ENCODE assay signal across 1 cellular context in genomic region chr15:90035095-90035834, GRCh38.
A peak's percentile ranks its signal among the peaks of the same experiment; 100 is the strongest.
TF ChIP-seq lines count a peak whose summit lies in the region.

No MANE protein-coding gene starts in this region.

TF ChIP-seq in HepG2, 621 proteins besides CTCF, POLR2A, EP300 and RAD21 (continued from another document and continues in another):
- TF ChIP-seq NFAT5 (CRISPR knock-in tag; IDR thresholded peaks at IDR 0.05), result no peak
- TF ChIP-seq ZMYM3 (CRISPR knock-in tag; IDR thresholded peaks at IDR 0.05), result no peak; the same call in 1 of the 2 replicates
- no peak for TF ChIP-seq CENPBD1 (CRISPR knock-in tag; IDR thresholded peaks at IDR 0.05; ENCODE audit: borderline replicate concordance, low read depth)
- TF ChIP-seq KDM5B (CRISPR knock-in tag; IDR thresholded peaks at IDR 0.05; ENCODE audit: borderline replicate concordance), result no peak
- no peak for TF ChIP-seq SIX1 (CRISPR knock-in tag; IDR thresholded peaks at IDR 0.05; ENCODE audit: borderline replicate concordance)
- TF ChIP-seq ZNF18 (CRISPR knock-in tag; IDR thresholded peaks at IDR 0.05; ENCODE audit: insufficient replicate concordance), result no peak
- peak; percentile 40; the same call in 1 of the 2 replicates for TF ChIP-seq TBX2 (CRISPR knock-in tag; IDR thresholded peaks at IDR 0.05; ENCODE audit: borderline replicate concordance)
- TF ChIP-seq RERE (CRISPR knock-in tag; IDR thresholded peaks at IDR 0.05; ENCODE audit: low read depth), result no peak
- no peak for TF ChIP-seq ZNF441 (CRISPR knock-in tag; IDR thresholded peaks at IDR 0.05; ENCODE audit: borderline replicate concordance)
- no peak for TF ChIP-seq ZNF496 (CRISPR knock-in tag; IDR thresholded peaks at IDR 0.05; ENCODE audit: insufficient replicate concordance)
- 0 out of 2 replicates have a peak, but pooled peaks have one; percentile 36 for TF ChIP-seq RCOR2 (CRISPR knock-in tag; IDR thresholded peaks at IDR 0.05)
- TF ChIP-seq SMAD3 (CRISPR knock-in tag; IDR thresholded peaks at IDR 0.05), result no peak
- no peak for TF ChIP-seq ZNF891 (CRISPR knock-in tag; IDR thresholded peaks at IDR 0.05)
- TF ChIP-seq PCBP2 (optimal IDR thresholded peaks at IDR 0.05; ENCODE audit: low read depth, low read length, poor library complexity, severe bottlenecking), result no peak
- no peak for TF ChIP-seq ZNF343 (CRISPR knock-in tag; IDR thresholded peaks at IDR 0.05)
- TF ChIP-seq ZNF337 (CRISPR knock-in tag; IDR thresholded peaks at IDR 0.05; ENCODE audit: borderline replicate concordance, low read depth), result peak; percentile 64; the same call in 1 of the 2 replicates
- TF ChIP-seq HMGA1 (CRISPR knock-in tag; conservative IDR thresholded peaks at IDR 0.05), result no peak
- peak; percentile 17; the same call in 1 of the 2 replicates for TF ChIP-seq ZKSCAN8 (CRISPR knock-in tag; IDR thresholded peaks at IDR 0.05; ENCODE audit: borderline replicate concordance)
- TF ChIP-seq ARNT (IDR thresholded peaks at IDR 0.05), result no peak
- no peak for TF ChIP-seq DNMT1 (CRISPR knock-in tag; IDR thresholded peaks at IDR 0.05)
- no peak for TF ChIP-seq SMAD1 (CRISPR knock-in tag; IDR thresholded peaks at IDR 0.05; ENCODE audit: borderline replicate concordance, low read depth)
- TF ChIP-seq ZNF276 (CRISPR knock-in tag; IDR thresholded peaks at IDR 0.05; ENCODE audit: low read depth), result no peak
- no peak for TF ChIP-seq TOE1 (CRISPR knock-in tag; IDR thresholded peaks at IDR 0.05)
- no peak for TF ChIP-seq FUBP1 (CRISPR knock-in tag; IDR thresholded peaks at IDR 0.05; ENCODE audit: borderline replicate concordance)
- TF ChIP-seq ZNF263 (CRISPR knock-in tag; IDR thresholded peaks at IDR 0.05), result peak; percentile 7; the same call in 1 of the 2 replicates
- no peak for TF ChIP-seq SCMH1 (CRISPR knock-in tag; IDR thresholded peaks at IDR 0.05; ENCODE audit: borderline replicate concordance)
- no peak for TF ChIP-seq GRHL1 (CRISPR knock-in tag; conservative IDR thresholded peaks at IDR 0.05)
- TF ChIP-seq NR1H2 (CRISPR knock-in tag; IDR thresholded peaks at IDR 0.05; ENCODE audit: borderline replicate concordance, low read depth), result peak; percentile 30; the same call in 1 of the 2 replicates
- TF ChIP-seq SAP130 (CRISPR knock-in tag; IDR thresholded peaks at IDR 0.05; ENCODE audit: low read depth), result peak; percentile 77
- no peak for TF ChIP-seq ZNF770 (CRISPR knock-in tag; IDR thresholded peaks at IDR 0.05)
- no peak for TF ChIP-seq PLRG1 (conservative IDR thresholded peaks at IDR 0.05)
- TF ChIP-seq ZNF562 (CRISPR knock-in tag; IDR thresholded peaks at IDR 0.05; ENCODE audit: borderline replicate concordance), result no peak
- TF ChIP-seq PPARG (CRISPR knock-in tag; conservative IDR thresholded peaks at IDR 0.05), result no peak; the same call in 1 of the 2 replicates
- no peak for TF ChIP-seq POGK (CRISPR knock-in tag; conservative IDR thresholded peaks at IDR 0.05)
